8 cellular contexts compared by ENCODE assay signal in the genomic region with DNA sequence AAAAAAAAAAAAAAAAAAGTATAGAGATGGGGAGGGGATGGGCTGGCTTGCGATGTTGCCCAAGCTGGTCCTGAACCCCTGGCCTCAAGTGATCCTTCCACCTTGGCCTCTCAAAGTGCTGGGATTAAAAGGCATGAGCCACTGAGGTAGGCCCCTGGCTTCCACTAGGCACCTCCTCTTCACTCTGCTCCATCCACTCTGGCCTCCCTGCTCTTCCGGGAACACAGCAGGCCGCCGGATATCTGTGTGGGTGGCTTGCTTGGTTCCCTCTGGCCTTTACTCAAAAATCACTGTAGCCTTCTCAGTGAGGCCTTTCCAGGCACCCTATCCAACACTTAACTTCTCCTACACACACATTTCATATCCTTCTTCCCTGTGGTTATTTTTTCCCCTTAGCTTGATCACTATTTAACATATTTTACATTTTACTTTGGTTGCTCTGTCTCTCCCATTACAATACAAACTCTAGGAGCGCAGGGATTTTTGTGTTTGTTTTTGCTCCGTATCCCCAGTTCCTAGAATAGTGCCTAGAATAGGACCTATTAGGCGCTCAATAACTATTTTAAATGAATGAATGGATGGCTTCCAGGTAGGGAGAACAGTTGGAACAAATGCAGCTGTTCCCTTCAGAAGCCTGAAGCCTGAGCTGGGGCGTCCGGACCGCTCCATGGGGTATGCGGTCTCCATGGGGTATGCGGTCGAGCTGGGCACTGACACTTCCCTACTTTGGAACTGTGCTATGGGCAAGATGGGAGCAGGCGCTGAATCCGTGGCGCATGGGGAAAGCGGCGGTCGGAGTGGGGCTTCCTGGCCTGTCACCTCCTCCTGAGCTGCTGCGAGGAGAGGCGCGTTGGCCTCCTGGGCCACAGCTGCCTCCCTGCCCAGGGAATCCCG. TPM values are rescaled to one million over a fixed set of nuclear protein-coding genes. Genes with fewer than 3 reads are reported as not detected.
DNase-seq lines count a peak whose midpoint lies in the region; FAIRE-seq and TF ChIP-seq lines count a peak whose summit lies in the region.

No MANE protein-coding gene starts in this region.

- no peaks in the 10 kb centered on the region for H3K9me3 ChIP-seq in GM23248 (ENCODE audit: low read depth)

- H3K27me3 Mint-ChIP-seq in progenitor cell of endocrine pancreas, result peaks cover 17% of the 10 kb centered on the region

- no peaks in the 10 kb centered on the region for H3K9me2 ChIP-seq in GM23248 (ENCODE audit: insufficient read depth)

- peak overlapping the region; percentile 75 for H3K4me3 ChIP-seq in ACC112 (ENCODE audit: low read depth, low read length)
- peak overlapping the region; percentile 78 for H3K4me3 ChIP-seq in GM23248
- peak overlapping the region; percentile 60 to 64 for H3K4me3 ChIP-seq in foreskin fibroblast (ENCODE audit: low read depth in 1 of 2, low read length in 2 of 2)

- peak overlapping the region; percentile 88 for H3K9ac ChIP-seq in GM23248

- no peaks in the 10 kb centered on the region for H3K27me3 ChIP-seq in ACC112 (ENCODE audit: insufficient read depth, low read length)
- H3K27me3 ChIP-seq in GM23248 (replicated peaks; ENCODE audit: insufficient read depth), result no peaks in the 10 kb centered on the region

- TF ChIP-seq CTCF in VCaP (conservative IDR thresholded peaks at IDR 0.05) (no peak), foreskin fibroblast (IDR thresholded peaks at IDR 0.05; ENCODE audit: low read depth, low read length) (no peak), progenitor cell of endocrine pancreas (IDR thresholded peaks at IDR 0.05; ENCODE audit: unreplicated experiment) (no peak)

- peak overlapping the region; percentile 83 for H3K4me3 Mint-ChIP-seq in progenitor cell of endocrine pancreas (ENCODE audit: low read depth)

- peak overlapping the region; percentile 75 for H3K4me2 ChIP-seq in GM23248 (ENCODE audit: unreplicated experiment)

- H3K36me3 ChIP-seq in ACC112 (ENCODE audit: insufficient read depth, low read length) (no peaks in the 10 kb centered on the region), GM23248 (ENCODE audit: low read depth) (no peaks in the 10 kb centered on the region)

- no peaks in the 10 kb centered on the region for H3K9me3 Mint-ChIP-seq in progenitor cell of endocrine pancreas (ENCODE audit: low read depth)

- H3K79me2 ChIP-seq in ACC112 (ENCODE audit: control insufficient read depth, insufficient read depth, low read length, unreplicated experiment), result no peaks in the 10 kb centered on the region
- H3K79me2 ChIP-seq in GM23248 (ENCODE audit: insufficient read depth), result no peaks in the 10 kb centered on the region

- DNase-seq in GM23248, result peak; percentile 85
- peak; percentile 45 to 66 for DNase-seq in foreskin fibroblast
- no peak for DNase-seq in progenitor cell of endocrine pancreas (ENCODE audit: low spot score, unreplicated experiment)
- DNase-seq in GM19239 (ENCODE audit: insufficient read length, low spot score), result no peak
- no peak for DNase-seq in GOT3 (lab: John Stamatoyannopoulos, UW)
- no peak for DNase-seq in glomerular visceral epithelial cell (ENCODE audit: extremely low spot score)

- H2AFZ ChIP-seq in ACC112 (ENCODE audit: low read length, unreplicated experiment) (peak overlapping the region; percentile 78), GM23248 (peak overlapping the region; percentile 88)

- H3K4me1 ChIP-seq in ACC112 (ENCODE audit: control insufficient read depth, insufficient read depth, low read length, unreplicated experiment) (peaks cover 25% of the 10 kb centered on the region), GM23248 (ENCODE audit: insufficient read depth) (peaks cover 12% of the 10 kb centered on the region)

- H3K4me1 Mint-ChIP-seq in progenitor cell of endocrine pancreas (ENCODE audit: low read depth), result peaks cover 16% of the 10 kb centered on the region

- H3K36me3 Mint-ChIP-seq in progenitor cell of endocrine pancreas (ENCODE audit: insufficient read depth), result no peaks in the 10 kb centered on the region

- WGBS in GM23248 (ENCODE audit: low coverage in 1 of 2, low lambda C conversion rate in 2 of 2, missing lambda C conversion rate in 2 of 2), 2 experiments, result 12 to 13% methylated on average over 21 to 23 of the region's 23 CpGs

- FAIRE-seq in GM19239 (lab: Jason Lieb, UNC), result no peak

- H3K27ac Mint-ChIP-seq in progenitor cell of endocrine pancreas, result peak overlapping the region; percentile 92

- in situ Hi-C loops in GM23248 (cut with MboI), result no loop called here

- peaks cover 21% of the 10 kb centered on the region for H3F3A ChIP-seq in GM23248 (ENCODE audit: insufficient read depth)

- H3K27ac ChIP-seq in ACC112 (ENCODE audit: low read depth, low read length) (peak overlapping the region; percentile 81), GM23248 (peak overlapping the region; percentile 86), VCaP (peak overlapping the region; percentile 99)

- no peaks in the 10 kb centered on the region for H4K20me1 ChIP-seq in GM23248 (ENCODE audit: insufficient read depth)

RNA-seq across cellular contexts. Expression of a gene that starts 46.7 kb away (rescaled TPM):
- 140 and 212 TPM in 2 replicates for total RNA-seq in GM23248 (2014; rRNA removed; shearing (Covaris generic))
- 262 and 264 TPM in 2 replicates for polyA plus RNA-seq in GM23248 (2016; fragmentation: Nextera tagmentation; extraction: Ambion mirVana)
- 1,238 and 1,313 TPM in 2 replicates for total RNA-seq in progenitor cell of endocrine pancreas

Comparison
In these comparisons a context has a peak if more than half of its experiments do, and no peak if none do; other contexts are left out.
1. DNase-seq: peak in GM23248 (single experiment) and foreskin fibroblast (2 of 2); none in progenitor cell of endocrine pancreas (single experiment), GM19239 (single experiment), GOT3 (single experiment) and glomerular visceral epithelial cell (single experiment).
2. Peak in every context shown above with its lines, with median percentiles within 50 percentile points of each other: H3K27ac ChIP-seq and H3K4me3 ChIP-seq.